1 cellular context compared by ENCODE assay signal in the genomic region with DNA sequence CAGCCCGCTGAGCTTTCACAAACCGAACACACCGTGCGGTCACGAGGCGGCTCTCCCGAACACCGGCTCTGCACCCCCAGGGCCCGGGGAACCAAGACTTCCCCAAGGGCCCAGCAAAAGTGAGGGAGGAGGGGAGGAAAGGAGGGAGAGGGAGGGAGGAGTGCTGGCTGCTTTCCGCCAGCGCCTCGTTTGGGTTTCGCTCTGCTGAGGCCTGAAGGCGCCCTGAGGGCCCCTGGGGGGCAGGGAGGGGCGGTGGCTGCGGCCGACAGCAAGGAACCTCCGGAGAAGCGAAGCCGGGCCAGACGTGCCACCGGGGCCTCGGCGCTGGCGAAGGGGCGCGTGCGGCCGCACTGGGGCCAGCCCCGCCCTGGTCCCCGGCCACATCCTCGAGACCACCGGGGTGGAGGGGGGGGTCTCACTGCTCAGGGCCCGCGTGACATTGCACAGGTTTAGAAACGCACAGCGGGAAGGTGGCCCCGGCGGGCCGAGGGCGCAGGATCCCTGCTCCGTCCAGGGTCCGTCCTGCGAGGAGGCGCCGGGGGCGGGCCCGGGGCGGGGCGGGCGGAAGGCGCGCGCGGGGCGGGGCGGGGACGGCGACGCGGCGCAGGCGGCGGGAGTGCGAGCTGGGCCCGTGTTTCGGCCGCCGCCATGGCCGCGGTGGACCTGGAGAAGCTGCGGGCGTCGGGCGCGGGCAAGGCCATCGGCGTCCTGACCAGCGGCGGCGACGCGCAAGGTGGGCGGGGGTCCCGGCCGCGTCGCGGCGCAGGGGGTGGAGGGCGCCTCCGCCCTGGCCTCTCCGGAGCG.
A peak's percentile ranks its signal among the peaks of the same experiment; 100 is the strongest.
TF ChIP-seq lines count a peak whose summit lies in the region.

A gene (plus strand): TSS at position 596 of the 804 bp plus-strand sequence. CDS start 53 bp downstream, at position 649.

TF ChIP-seq in K562, 482 proteins besides CTCF, POLR2A, EP300 and RAD21 (continued from another document and continues in another):
- TF ChIP-seq, protein P1, sequence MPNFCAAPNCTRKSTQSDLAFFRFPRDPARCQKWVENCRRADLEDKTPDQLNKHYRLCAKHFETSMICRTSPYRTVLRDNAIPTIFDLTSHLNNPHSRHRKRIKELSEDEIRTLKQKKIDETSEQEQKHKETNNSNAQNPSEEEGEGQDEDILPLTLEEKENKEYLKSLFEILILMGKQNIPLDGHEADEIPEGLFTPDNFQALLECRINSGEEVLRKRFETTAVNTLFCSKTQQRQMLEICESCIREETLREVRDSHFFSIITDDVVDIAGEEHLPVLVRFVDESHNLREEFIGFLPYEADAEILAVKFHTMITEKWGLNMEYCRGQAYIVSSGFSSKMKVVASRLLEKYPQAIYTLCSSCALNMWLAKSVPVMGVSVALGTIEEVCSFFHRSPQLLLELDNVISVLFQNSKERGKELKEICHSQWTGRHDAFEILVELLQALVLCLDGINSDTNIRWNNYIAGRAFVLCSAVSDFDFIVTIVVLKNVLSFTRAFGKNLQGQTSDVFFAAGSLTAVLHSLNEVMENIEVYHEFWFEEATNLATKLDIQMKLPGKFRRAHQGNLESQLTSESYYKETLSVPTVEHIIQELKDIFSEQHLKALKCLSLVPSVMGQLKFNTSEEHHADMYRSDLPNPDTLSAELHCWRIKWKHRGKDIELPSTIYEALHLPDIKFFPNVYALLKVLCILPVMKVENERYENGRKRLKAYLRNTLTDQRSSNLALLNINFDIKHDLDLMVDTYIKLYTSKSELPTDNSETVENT (CRISPR knock-in tag; IDR thresholded peaks at IDR 0.05), result peak; percentile 46; the same call in 1 of the 2 replicates
- TF ChIP-seq, protein P2, sequence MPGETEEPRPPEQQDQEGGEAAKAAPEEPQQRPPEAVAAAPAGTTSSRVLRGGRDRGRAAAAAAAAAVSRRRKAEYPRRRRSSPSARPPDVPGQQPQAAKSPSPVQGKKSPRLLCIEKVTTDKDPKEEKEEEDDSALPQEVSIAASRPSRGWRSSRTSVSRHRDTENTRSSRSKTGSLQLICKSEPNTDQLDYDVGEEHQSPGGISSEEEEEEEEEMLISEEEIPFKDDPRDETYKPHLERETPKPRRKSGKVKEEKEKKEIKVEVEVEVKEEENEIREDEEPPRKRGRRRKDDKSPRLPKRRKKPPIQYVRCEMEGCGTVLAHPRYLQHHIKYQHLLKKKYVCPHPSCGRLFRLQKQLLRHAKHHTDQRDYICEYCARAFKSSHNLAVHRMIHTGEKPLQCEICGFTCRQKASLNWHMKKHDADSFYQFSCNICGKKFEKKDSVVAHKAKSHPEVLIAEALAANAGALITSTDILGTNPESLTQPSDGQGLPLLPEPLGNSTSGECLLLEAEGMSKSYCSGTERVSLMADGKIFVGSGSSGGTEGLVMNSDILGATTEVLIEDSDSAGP (CRISPR knock-in tag; IDR thresholded peaks at IDR 0.05), result no peak
- TF ChIP-seq, protein P3, sequence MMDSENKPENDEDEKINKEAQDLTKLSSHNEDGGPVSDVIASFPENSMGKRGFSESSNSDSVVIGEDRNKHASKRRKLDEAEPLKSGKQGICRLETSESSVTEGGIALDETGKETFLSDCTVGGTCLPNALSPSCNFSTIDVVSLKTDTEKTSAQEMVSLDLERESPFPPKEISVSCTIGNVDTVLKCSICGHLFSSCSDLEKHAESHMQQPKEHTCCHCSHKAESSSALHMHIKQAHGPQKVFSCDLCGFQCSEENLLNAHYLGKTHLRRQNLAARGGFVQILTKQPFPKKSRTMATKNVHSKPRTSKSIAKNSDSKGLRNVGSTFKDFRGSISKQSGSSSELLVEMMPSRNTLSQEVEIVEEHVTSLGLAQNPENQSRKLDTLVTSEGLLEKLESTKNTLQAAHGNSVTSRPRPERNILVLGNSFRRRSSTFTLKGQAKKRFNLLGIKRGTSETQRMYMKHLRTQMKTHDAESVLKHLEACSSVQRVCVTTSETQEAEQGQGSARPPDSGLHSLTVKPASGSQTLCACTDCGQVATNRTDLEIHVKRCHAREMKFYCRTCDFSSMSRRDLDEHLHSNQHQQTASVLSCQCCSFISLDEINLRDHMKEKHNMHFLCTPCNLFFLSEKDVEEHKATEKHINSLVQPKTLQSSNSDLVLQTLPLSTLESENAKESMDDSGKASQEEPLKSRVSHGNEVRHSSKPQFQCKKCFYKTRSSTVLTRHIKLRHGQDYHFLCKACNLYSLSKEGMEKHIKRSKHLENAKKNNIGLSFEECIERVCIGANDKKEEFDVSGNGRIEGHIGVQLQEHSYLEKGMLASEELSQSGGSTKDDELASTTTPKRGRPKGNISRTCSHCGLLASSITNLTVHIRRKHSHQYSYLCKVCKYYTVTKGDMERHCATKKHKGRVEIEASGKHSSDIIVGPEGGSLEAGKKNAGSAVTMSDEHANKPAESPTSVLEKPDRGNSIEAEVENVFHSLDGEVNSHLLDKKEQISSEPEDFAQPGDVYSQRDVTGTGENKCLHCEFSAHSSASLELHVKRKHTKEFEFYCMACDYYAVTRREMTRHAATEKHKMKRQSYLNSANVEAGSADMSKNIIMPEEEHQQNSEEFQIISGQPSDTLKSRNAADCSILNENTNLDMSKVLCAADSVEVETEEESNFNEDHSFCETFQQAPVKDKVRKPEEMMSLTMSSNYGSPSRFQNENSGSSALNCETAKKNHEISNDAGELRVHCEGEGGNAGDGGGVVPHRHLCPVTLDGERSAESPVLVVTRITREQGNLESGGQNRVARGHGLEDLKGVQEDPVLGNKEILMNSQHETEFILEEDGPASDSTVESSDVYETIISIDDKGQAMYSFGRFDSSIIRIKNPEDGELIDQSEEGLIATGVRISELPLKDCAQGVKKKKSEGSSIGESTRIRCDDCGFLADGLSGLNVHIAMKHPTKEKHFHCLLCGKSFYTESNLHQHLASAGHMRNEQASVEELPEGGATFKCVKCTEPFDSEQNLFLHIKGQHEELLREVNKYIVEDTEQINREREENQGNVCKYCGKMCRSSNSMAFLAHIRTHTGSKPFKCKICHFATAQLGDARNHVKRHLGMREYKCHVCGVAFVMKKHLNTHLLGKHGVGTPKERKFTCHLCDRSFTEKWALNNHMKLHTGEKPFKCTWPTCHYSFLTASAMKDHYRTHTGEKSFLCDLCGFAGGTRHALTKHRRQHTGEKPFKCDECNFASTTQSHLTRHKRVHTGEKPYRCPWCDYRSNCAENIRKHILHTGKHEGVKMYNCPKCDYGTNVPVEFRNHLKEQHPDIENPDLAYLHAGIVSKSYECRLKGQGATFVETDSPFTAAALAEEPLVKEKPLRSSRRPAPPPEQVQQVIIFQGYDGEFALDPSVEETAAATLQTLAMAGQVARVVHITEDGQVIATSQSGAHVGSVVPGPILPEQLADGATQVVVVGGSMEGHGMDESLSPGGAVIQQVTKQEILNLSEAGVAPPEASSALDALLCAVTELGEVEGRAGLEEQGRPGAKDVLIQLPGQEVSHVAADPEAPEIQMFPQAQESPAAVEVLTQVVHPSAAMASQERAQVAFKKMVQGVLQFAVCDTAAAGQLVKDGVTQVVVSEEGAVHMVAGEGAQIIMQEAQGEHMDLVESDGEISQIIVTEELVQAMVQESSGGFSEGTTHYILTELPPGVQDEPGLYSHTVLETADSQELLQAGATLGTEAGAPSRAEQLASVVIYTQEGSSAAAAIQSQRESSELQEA (IDR thresholded peaks at IDR 0.05; ENCODE audit: low read depth), result no peak
- no peak for TF ChIP-seq ZNF311 (CRISPR knock-in tag; IDR thresholded peaks at IDR 0.05)
- TF ChIP-seq ZNF431 (CRISPR knock-in tag; IDR thresholded peaks at IDR 0.05), result no peak
- TF ChIP-seq POLR2B (IDR thresholded peaks at IDR 0.05; ENCODE audit: low read depth, partially characterized antibody), result no peak
- TF ChIP-seq TEAD2 (tag; IDR thresholded peaks at IDR 0.05), result no peak
- TF ChIP-seq ZNF232 (CRISPR knock-in tag; IDR thresholded peaks at IDR 0.05), result no peak
- no peak for TF ChIP-seq HNRNPUL1 (IDR thresholded peaks at IDR 0.05; ENCODE audit: low read length)
- TF ChIP-seq MYNN (IDR thresholded peaks at IDR 0.05), result no peak
- TF ChIP-seq MYNN (CRISPR knock-in tag; IDR thresholded peaks at IDR 0.05), result no peak
- no peak for TF ChIP-seq TEAD1 (CRISPR knock-in tag; IDR thresholded peaks at IDR 0.05)
- no peak for TF ChIP-seq DACH1 (IDR thresholded peaks at IDR 0.05; ENCODE audit: partially characterized antibody)
- TF ChIP-seq, protein P4, sequence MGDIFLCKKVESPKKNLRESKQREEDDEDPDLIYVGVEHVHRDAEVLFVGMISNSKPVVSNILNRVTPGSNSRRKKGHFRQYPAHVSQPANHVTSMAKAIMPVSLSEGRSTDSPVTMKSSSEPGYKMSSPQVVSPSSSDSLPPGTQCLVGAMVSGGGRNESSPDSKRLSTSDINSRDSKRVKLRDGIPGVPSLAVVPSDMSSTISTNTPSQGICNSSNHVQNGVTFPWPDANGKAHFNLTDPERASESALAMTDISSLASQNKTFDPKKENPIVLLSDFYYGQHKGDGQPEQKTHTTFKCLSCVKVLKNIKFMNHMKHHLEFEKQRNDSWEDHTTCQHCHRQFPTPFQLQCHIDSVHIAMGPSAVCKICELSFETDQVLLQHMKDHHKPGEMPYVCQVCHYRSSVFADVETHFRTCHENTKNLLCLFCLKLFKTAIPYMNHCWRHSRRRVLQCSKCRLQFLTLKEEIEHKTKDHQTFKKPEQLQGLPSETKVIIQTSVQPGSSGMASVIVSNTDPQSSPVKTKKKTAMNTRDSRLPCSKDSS (IDR thresholded peaks at IDR 0.05; ENCODE audit: low read depth, partially characterized antibody), result no peak
- TF ChIP-seq ZNF551 (CRISPR knock-in tag; IDR thresholded peaks at IDR 0.05), result no peak
- no peak for TF ChIP-seq KLF16 (IDR thresholded peaks at IDR 0.05)
- no peak for TF ChIP-seq NELFE (IDR thresholded peaks at IDR 0.05; ENCODE audit: insufficient read depth, insufficient read length)
- TF ChIP-seq NCOA6 (IDR thresholded peaks at IDR 0.05), result no peak; the same call in 1 of the 2 replicates
- peak; percentile 92 for TF ChIP-seq L3MBTL2 (IDR thresholded peaks at IDR 0.05)
- no peak for TF ChIP-seq POLR3A (IDR thresholded peaks at IDR 0.05; ENCODE audit: borderline replicate concordance, extremely low read depth, insufficient read depth, insufficient read length)
- TF ChIP-seq, protein P5, sequence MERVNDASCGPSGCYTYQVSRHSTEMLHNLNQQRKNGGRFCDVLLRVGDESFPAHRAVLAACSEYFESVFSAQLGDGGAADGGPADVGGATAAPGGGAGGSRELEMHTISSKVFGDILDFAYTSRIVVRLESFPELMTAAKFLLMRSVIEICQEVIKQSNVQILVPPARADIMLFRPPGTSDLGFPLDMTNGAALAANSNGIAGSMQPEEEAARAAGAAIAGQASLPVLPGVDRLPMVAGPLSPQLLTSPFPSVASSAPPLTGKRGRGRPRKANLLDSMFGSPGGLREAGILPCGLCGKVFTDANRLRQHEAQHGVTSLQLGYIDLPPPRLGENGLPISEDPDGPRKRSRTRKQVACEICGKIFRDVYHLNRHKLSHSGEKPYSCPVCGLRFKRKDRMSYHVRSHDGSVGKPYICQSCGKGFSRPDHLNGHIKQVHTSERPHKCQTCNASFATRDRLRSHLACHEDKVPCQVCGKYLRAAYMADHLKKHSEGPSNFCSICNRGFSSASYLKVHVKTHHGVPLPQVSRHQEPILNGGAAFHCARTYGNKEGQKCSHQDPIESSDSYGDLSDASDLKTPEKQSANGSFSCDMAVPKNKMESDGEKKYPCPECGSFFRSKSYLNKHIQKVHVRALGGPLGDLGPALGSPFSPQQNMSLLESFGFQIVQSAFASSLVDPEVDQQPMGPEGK (CRISPR knock-in tag; IDR thresholded peaks at IDR 0.05; ENCODE audit: borderline replicate concordance), result no peak
- TF ChIP-seq ZNF384 (IDR thresholded peaks at IDR 0.05; ENCODE audit: low read depth, low read length), result no peak
- 0 out of 2 replicates have a peak, but pooled peaks have one; percentile 31 for TF ChIP-seq SOX6 (IDR thresholded peaks at IDR 0.05)
- TF ChIP-seq JUND (IDR thresholded peaks at IDR 0.05; ENCODE audit: borderline replicate concordance, low read depth, low read length), result no peak
- no peak for TF ChIP-seq JUND (tag; IDR thresholded peaks at IDR 0.05; ENCODE audit: borderline replicate concordance, low read depth, low read length)
- no peak for TF ChIP-seq ZKSCAN8 (CRISPR knock-in tag; IDR thresholded peaks at IDR 0.05)
- no peak for TF ChIP-seq KAT2B (IDR thresholded peaks at IDR 0.05; ENCODE audit: low read depth, low read length)
- TF ChIP-seq SP1 (CRISPR knock-in tag; IDR thresholded peaks at IDR 0.05), result peak; percentile 55
- no peak for TF ChIP-seq CHD2 (IDR thresholded peaks at IDR 0.05; ENCODE audit: low read depth, low read length)
- TF ChIP-seq RFX7 (CRISPR knock-in tag; IDR thresholded peaks at IDR 0.05), result no peak
- TF ChIP-seq TAF7 (tag; IDR thresholded peaks at IDR 0.05), result no peak
- TF ChIP-seq, protein P6, sequence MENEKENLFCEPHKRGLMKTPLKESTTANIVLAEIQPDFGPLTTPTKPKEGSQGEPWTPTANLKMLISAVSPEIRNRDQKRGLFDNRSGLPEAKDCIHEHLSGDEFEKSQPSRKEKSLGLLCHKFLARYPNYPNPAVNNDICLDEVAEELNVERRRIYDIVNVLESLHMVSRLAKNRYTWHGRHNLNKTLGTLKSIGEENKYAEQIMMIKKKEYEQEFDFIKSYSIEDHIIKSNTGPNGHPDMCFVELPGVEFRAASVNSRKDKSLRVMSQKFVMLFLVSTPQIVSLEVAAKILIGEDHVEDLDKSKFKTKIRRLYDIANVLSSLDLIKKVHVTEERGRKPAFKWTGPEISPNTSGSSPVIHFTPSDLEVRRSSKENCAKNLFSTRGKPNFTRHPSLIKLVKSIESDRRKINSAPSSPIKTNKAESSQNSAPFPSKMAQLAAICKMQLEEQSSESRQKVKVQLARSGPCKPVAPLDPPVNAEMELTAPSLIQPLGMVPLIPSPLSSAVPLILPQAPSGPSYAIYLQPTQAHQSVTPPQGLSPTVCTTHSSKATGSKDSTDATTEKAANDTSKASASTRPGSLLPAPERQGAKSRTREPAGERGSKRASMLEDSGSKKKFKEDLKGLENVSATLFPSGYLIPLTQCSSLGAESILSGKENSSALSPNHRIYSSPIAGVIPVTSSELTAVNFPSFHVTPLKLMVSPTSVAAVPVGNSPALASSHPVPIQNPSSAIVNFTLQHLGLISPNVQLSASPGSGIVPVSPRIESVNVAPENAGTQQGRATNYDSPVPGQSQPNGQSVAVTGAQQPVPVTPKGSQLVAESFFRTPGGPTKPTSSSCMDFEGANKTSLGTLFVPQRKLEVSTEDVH (IDR thresholded peaks at IDR 0.05; ENCODE audit: low read depth, partially characterized antibody), result no peak
- no peak for TF ChIP-seq BCL6 (CRISPR knock-in tag; IDR thresholded peaks at IDR 0.05)
- TF ChIP-seq EZH2 (IDR thresholded peaks at IDR 0.05; ENCODE audit: borderline replicate concordance, low read depth, low read length), result no peak
- no peak for TF ChIP-seq ZNF707 (CRISPR knock-in tag; conservative IDR thresholded peaks at IDR 0.05)
- TF ChIP-seq NEUROD1 (IDR thresholded peaks at IDR 0.05; ENCODE audit: borderline replicate concordance, low read depth, low read length, partially characterized antibody), result no peak
- no peak for TF ChIP-seq ZNF507 (tag; conservative IDR thresholded peaks at IDR 0.05)
- no peak for TF ChIP-seq CHCHD3 (CRISPR knock-in tag; IDR thresholded peaks at IDR 0.05)
- TF ChIP-seq NR4A1 (CRISPR knock-in tag; IDR thresholded peaks at IDR 0.05), result no peak
- 0 out of 2 replicates have a peak, but pooled peaks have one; percentile 43 for TF ChIP-seq NR4A1 (tag; IDR thresholded peaks at IDR 0.05)
- TF ChIP-seq ZNF12 (CRISPR knock-in tag; IDR thresholded peaks at IDR 0.05), result peak; percentile 44; the same call in 1 of the 2 replicates
- TF ChIP-seq ZKSCAN1 (IDR thresholded peaks at IDR 0.05; ENCODE audit: low read depth, low read length), result no peak
